8 cellular contexts compared by ENCODE assay signal in the genomic region with DNA sequence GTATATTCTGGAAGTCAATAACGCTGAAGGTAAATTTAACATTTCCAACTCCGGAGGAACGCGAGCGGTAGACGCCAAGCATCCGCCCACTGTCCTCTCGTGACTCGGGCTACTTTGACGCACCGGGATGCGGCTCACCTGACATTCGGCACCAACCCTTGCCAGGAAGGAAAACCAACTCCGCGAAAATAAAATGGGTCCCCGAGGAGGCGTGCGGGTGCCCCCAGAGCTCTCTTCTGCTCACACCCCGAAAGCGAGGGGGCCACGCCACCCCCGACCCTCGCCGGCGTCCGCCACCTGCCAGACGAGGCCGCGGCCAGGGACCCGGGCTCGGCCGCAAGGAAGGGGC. TPM values are rescaled to one million over a fixed set of nuclear protein-coding genes. Genes with fewer than 3 reads are reported as not detected.
DNase-seq lines count a peak whose midpoint lies in the region; ATAC-seq and TF ChIP-seq lines count a peak whose summit lies in the region.

No MANE protein-coding gene starts in this region.

- no peak for TF ChIP-seq CTCF in WERI-Rb-1 (IDR thresholded peaks at IDR 0.05; ENCODE audit: low read depth, low read length)

- DNase-seq in NCI-H2227 (lab: John Stamatoyannopoulos, UW; ENCODE audit: unreplicated experiment) = peak; percentile 43
- DNase-seq in NCI-H2227 treated with DMSO at 0.1 percent for 48 hours (lab: John Stamatoyannopoulos, UW) = no peak
- DNase-seq in WERI-Rb-1 = peak; percentile 42
- peak; percentile 23 for DNase-seq in dedifferentiated amniotic fluid mesenchymal stem cell (ENCODE audit: extremely low spot score)
- DNase-seq in lung microvascular endothelial cell (ENCODE audit: low read depth in 2 of 2) = peak; percentile 28 to 41
- DNase-seq in stimulated activated CD4-positive, alpha-beta T cell treated with anti-CD3 and anti-CD28 coated beads, TNF-alpha, amount 100 ng/mL, for 48 hours (ENCODE audit: low read depth in 3 of 3) = peak; percentile 11 to 42 (median 30)
- no peak for DNase-seq in NCI-H446 treated with DMSO at 0.1 percent for 48 hours (lab: John Stamatoyannopoulos, UW)

- no peaks in the 10 kb centered on the region for H3K27me3 ChIP-seq in WERI-Rb-1 (ENCODE audit: insufficient read depth, low read depth, severe bottlenecking)

- peaks cover 9% of the 10 kb centered on the region; the same call in 1 of the 2 replicates for H3K36me3 ChIP-seq in WERI-Rb-1

- peak overlapping the region; percentile 96 for H3K27ac ChIP-seq in WERI-Rb-1

- H3K9me3 ChIP-seq in WERI-Rb-1 (ENCODE audit: severe bottlenecking) = no peaks in the 10 kb centered on the region

- ATAC-seq in HG03442 (IDR thresholded peaks at IDR 0.05; ENCODE audit: unreplicated experiment) = peak; percentile 2

- H3K4me3 ChIP-seq in WERI-Rb-1 (ENCODE audit: low read depth, low read length) = peak overlapping the region; percentile 82

RNA-seq across cellular contexts. Expression of a gene that starts 0.7 kb away (rescaled TPM):
- 30.3 and 39.7 TPM in 2 replicates for total RNA-seq in lung microvascular endothelial cell

Comparison
In these comparisons a context has a peak if more than half of its experiments do, and no peak if none do; other contexts are left out.
1. DNase-seq: peak in NCI-H2227 (single experiment), WERI-Rb-1 (single experiment), dedifferentiated amniotic fluid mesenchymal stem cell (single experiment), lung microvascular endothelial cell (2 of 2) and stimulated activated CD4-positive, alpha-beta T cell treated with anti-CD3 and anti-CD28 coated beads, TNF-alpha, amount 100 ng/mL, for 48 hours (3 of 3); none in NCI-H2227 treated with DMSO at 0.1 percent for 48 hours (single experiment) and NCI-H446 treated with DMSO at 0.1 percent for 48 hours (single experiment).